In genomic region chr3:13096356-13096755, GRCh38 we compare ENCODE assay signal across 9 cellular contexts.
"Had no signal": no experiment of that assay in that cellular context is flagged by ENCODE, and none has a peak within 500 bp of the region (broad histone marks: within the 10 kb centered on the region; RNA-seq: fewer than 3 reads in every experiment).

No MANE protein-coding gene starts in this region.

- H3K4me2 ChIP-seq: GM23338 had no signal

- H2AFZ ChIP-seq: GM23338 had no signal

- H3K9me3 ChIP-seq: HAP-1 had no signal

- H3K36me3 ChIP-seq: HAP-1 had no signal

- DNase-seq: H7, IMR-90, KG1 had no signal

- H3K27ac Mint-ChIP-seq: GM23338 had no signal

- FAIRE-seq: H1, HTR-8/SVneo, K562 had no signal

- ATAC-seq: GM23338, HCT116, K562 had no signal

- H3K4me1 ChIP-seq: HAP-1 had no signal

- H3K4me3 Mint-ChIP-seq: GM23338 had no signal

- H3K9me3 Mint-ChIP-seq: GM23338 had no signal

- H3K4me3 ChIP-seq: GM23338, HAP-1, K562 had no signal
